Comparison of ENCODE assay signal across 24 cellular contexts in the genomic region with DNA sequence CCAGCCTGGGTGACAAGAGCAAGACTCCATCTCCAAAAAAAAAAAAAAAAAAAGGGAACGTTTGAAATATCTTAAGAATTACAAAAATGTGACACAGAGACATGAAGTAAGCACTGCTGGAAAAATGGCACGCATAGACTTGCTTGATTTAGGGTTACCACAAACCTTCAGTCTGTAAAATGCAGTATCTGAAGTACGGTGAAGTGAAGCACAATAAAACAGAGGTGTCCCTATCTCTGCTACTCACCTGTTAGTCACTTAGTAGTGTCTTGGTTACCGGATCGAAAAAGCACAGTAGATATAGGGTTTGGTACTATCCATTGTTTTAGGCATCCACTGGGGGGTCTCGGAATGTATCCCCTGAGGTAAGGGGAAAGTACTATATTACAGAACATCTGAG. TPM values are rescaled to one million over a fixed set of nuclear protein-coding genes. Genes with fewer than 3 reads are reported as not detected.
"Had no signal": no experiment of that assay in that cellular context is flagged by ENCODE, and none has a peak within 500 bp of the region (broad histone marks: within the 10 kb centered on the region; RNA-seq: fewer than 3 reads in every experiment).

No MANE protein-coding gene starts in this region.

- H3K4me1 ChIP-seq: gastrocnemius medialis, neural progenitor cell, testis had no signal

- H3K36me3 ChIP-seq: gastrocnemius medialis had no signal

- H2AFZ ChIP-seq: neural progenitor cell had no signal

- H3K9me3 ChIP-seq: gastrocnemius medialis, testis had no signal

- H3K4me2 ChIP-seq: neural progenitor cell, smooth muscle cell had no signal

- H3K4me3 Mint-ChIP-seq: activated CD8-positive, alpha-beta T cell treated with anti-CD3 and anti-CD28 coated beads, Interleukin-2, amount 10 ng/mL, durations not matched to agents 7 days and 5 days; activated T-helper 1 cell treated with anti-CD3 and anti-CD28 coated beads, Interleukin-12 subunit alpha, Interleukin-12 subunit beta, Interleukin-2, Interleukin-4 antibody, amounts not matched to agents 30 ng/mL and 10 ng/mL and 1 ng/mL, durations not matched to agents 14 hours and 24 hours and 36 hours; central memory CD8-positive, alpha-beta T cell; naive thymus-derived CD8-positive, alpha-beta T cell; neural progenitor cell; stimulated activated naive B cell treated with anti-CD40 and anti-IgM and Interleukin-4, amounts not matched to agents 10 μg/mL and 1 μg/mL and 100 μg/mL, for 72 hours; type B pancreatic cell had no signal

- H3K27me3 Mint-ChIP-seq: type B pancreatic cell had no signal

- H3K27ac ChIP-seq: gastrocnemius medialis, neural progenitor cell, testis had no signal

- H3K27ac Mint-ChIP-seq: activated CD8-positive, alpha-beta T cell treated with anti-CD3 and anti-CD28 coated beads, Interleukin-2, amount 10 ng/mL, durations not matched to agents 7 days and 5 days; activated T-helper 1 cell treated with anti-CD3 and anti-CD28 coated beads, Interleukin-12 subunit alpha, Interleukin-12 subunit beta, Interleukin-2, Interleukin-4 antibody, amounts not matched to agents 30 ng/mL and 10 ng/mL and 1 ng/mL, durations not matched to agents 14 hours and 24 hours and 36 hours; naive thymus-derived CD8-positive, alpha-beta T cell; stimulated activated naive B cell treated with anti-CD40 and anti-IgM and Interleukin-4, amounts not matched to agents 10 μg/mL and 1 μg/mL and 100 μg/mL, for 72 hours; type B pancreatic cell had no signal

- H3K9ac ChIP-seq: neural progenitor cell had no signal

- DNase-seq: activated CD4-positive, alpha-beta T cell treated with anti-CD3 and anti-CD28 coated beads for 1 hour; activated CD4-positive, alpha-beta T cell treated with anti-CD3 and anti-CD28 coated beads, Interleukin-2, amount 50 U/mL, for 1 hour; activated CD8-positive, alpha-beta T cell treated with anti-CD3 and anti-CD28 coated beads, Interleukin-2, amount 10 ng/mL, durations not matched to agents 7 days and 5 days; activated gamma-delta T cell; activated naive CD4-positive, alpha-beta T cell treated with anti-CD3 and anti-CD28 coated beads, Interleukin-2, amount 50 U/mL, for 16 hours; aorta; effector memory CD4-positive, alpha-beta T cell; gastrocnemius medialis; hypothalamus; mesendoderm; naive thymus-derived CD8-positive, alpha-beta T cell; posterior cingulate gyrus; stimulated activated CD4-positive, alpha-beta T cell treated with anti-CD3 and anti-CD28 coated beads, Interleukin-15, amount 100 ng/mL, for 24 hours; stimulated activated CD8-positive, alpha-beta memory T cell treated with anti-CD3 and anti-CD28 coated beads, Interleukin-4, amount 100 ng/mL, for 48 hours; stimulated activated naive B cell treated with anti-CD40 and anti-IgM and Interleukin-4, amounts not matched to agents 10 μg/mL and 1 μg/mL and 100 μg/mL, for 72 hours; T-helper 1 cell; testis had no signal

- H3K27me3 ChIP-seq: gastrocnemius medialis, neural progenitor cell, testis had no signal

- H3K9me3 Mint-ChIP-seq: activated T-helper 1 cell treated with anti-CD3 and anti-CD28 coated beads, Interleukin-12 subunit alpha, Interleukin-12 subunit beta, Interleukin-2, Interleukin-4 antibody, amounts not matched to agents 30 ng/mL and 10 ng/mL and 1 ng/mL, durations not matched to agents 14 hours and 24 hours and 36 hours; central memory CD8-positive, alpha-beta T cell; type B pancreatic cell had no signal

- ATAC-seq: activated CD8-positive, alpha-beta T cell treated with anti-CD3 and anti-CD28 coated beads, Interleukin-2, amount 10 ng/mL, durations not matched to agents 7 days and 5 days; esophagus mucosa; gastrocnemius medialis; naive thymus-derived CD8-positive, alpha-beta T cell; sciatic nerve; stimulated activated naive B cell treated with anti-CD40 and anti-IgM and Interleukin-4, amounts not matched to agents 10 μg/mL and 1 μg/mL and 100 μg/mL, for 72 hours had no signal

- H3K36me3 Mint-ChIP-seq: naive thymus-derived CD8-positive, alpha-beta T cell; stimulated activated naive B cell treated with anti-CD40 and anti-IgM and Interleukin-4, amounts not matched to agents 10 μg/mL and 1 μg/mL and 100 μg/mL, for 72 hours; type B pancreatic cell had no signal

- H3K4me1 Mint-ChIP-seq: central memory CD8-positive, alpha-beta T cell; naive thymus-derived CD8-positive, alpha-beta T cell; neural progenitor cell; stimulated activated naive B cell treated with anti-CD40 and anti-IgM and Interleukin-4, amounts not matched to agents 10 μg/mL and 1 μg/mL and 100 μg/mL, for 72 hours had no signal

- H3K4me3 ChIP-seq: gastrocnemius medialis, neural progenitor cell, smooth muscle cell, testis had no signal

RNA-seq across cellular contexts. Expression of a gene that starts 11.6 kb away (rescaled TPM):
- total RNA-seq: activated CD8-positive, alpha-beta T cell treated with anti-CD3 and anti-CD28 coated beads, Interleukin-2, amount 10 ng/mL, durations not matched to agents 7 days and 5 days; activated T-helper 1 cell treated with anti-CD3 and anti-CD28 coated beads, Interleukin-12 subunit alpha, Interleukin-12 subunit beta, Interleukin-2, Interleukin-4 antibody, amounts not matched to agents 30 ng/mL and 10 ng/mL and 1 ng/mL, durations not matched to agents 14 hours and 24 hours and 36 hours; esophagus mucosa; naive thymus-derived CD8-positive, alpha-beta T cell had no signal
